In the genomic region with DNA sequence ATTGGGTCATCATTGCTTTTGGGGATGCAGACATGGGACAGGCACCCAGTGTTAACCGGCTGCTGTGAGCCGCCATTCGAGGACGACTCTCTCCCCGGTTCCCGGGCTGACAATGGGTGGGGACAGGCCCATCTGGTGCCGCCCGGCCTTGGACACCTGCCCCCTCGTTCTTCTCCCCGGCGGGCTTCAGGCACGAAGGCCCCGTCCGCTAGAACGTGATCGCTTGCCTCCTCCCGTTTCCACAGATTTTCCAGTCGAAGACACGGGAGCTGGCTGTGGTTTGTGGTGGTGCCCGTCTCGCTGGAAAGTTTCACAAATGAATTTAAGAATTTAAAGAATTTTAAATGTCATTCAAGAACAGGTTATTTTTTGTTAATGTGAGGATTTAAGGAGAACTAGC, we compare ENCODE assay signal across 1 cellular context.
TF ChIP-seq lines count a peak whose summit lies in the region.

No MANE protein-coding gene starts in this region.

TF ChIP-seq in WTC11, 78 proteins besides CTCF, POLR2A, EP300 and RAD21 (continued from another document):
- TF ChIP-seq, protein P1, sequence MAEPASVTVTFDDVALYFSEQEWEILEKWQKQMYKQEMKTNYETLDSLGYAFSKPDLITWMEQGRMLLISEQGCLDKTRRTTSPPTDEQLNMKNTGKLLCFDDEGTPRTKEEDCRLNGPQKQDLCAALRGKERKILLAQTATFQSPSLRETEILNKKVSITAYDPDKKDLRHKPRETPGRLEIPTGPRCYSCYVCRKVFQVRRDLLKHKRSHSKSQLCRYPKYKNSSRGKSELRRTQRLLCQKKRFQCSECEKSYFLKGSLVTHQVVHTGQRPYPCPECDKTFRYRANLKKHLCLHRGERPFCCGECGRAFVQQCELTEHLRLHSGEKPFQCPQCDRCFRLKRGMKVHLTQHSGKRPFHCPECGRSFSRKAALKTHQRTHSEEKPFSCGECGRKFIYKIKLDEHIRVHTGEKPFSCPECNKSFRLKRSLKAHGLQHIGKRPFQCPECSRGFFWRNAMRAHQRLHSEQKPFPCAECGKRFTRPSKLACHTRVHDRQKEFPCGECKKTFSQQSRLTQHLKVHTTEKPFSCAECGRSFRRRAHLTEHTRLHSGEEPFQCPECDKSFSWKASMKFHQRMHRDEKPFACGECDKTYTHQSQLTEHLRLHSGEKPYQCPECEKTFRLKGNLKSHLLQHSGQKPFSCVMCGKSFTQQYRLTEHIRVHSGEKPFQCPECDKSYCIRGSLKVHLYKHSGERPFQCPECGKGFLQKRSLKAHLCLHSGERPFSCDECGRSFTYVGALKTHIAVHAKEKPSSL (CRISPR knock-in tag; conservative IDR thresholded peaks at IDR 0.05): no peak
- TF ChIP-seq, protein P2, sequence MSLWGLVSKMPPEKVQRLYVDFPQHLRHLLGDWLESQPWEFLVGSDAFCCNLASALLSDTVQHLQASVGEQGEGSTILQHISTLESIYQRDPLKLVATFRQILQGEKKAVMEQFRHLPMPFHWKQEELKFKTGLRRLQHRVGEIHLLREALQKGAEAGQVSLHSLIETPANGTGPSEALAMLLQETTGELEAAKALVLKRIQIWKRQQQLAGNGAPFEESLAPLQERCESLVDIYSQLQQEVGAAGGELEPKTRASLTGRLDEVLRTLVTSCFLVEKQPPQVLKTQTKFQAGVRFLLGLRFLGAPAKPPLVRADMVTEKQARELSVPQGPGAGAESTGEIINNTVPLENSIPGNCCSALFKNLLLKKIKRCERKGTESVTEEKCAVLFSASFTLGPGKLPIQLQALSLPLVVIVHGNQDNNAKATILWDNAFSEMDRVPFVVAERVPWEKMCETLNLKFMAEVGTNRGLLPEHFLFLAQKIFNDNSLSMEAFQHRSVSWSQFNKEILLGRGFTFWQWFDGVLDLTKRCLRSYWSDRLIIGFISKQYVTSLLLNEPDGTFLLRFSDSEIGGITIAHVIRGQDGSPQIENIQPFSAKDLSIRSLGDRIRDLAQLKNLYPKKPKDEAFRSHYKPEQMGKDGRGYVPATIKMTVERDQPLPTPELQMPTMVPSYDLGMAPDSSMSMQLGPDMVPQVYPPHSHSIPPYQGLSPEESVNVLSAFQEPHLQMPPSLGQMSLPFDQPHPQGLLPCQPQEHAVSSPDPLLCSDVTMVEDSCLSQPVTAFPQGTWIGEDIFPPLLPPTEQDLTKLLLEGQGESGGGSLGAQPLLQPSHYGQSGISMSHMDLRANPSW (CRISPR knock-in tag; conservative IDR thresholded peaks at IDR 0.05; ENCODE audit: low read depth): no peak
- TF ChIP-seq GABPB1 (CRISPR knock-in tag; IDR thresholded peaks at IDR 0.05) (no peak), EMX1 (CRISPR knock-in tag; IDR thresholded peaks at IDR 0.05) (no peak), ZNF121 (CRISPR knock-in tag; IDR thresholded peaks at IDR 0.05) (no peak), NR3C1 (CRISPR knock-in tag; conservative IDR thresholded peaks at IDR 0.05; ENCODE audit: low read depth) (no peak), ZNF423 (CRISPR knock-in tag; IDR thresholded peaks at IDR 0.05) (no peak), TEAD1 (CRISPR knock-in tag; IDR thresholded peaks at IDR 0.05) (no peak), FOXK1 (CRISPR knock-in tag; IDR thresholded peaks at IDR 0.05) (no peak), GTF2I (CRISPR knock-in tag; conservative IDR thresholded peaks at IDR 0.05) (no peak), OVOL2 (CRISPR knock-in tag; IDR thresholded peaks at IDR 0.05; ENCODE audit: borderline replicate concordance) (no peak), HMGA2 (CRISPR knock-in tag; IDR thresholded peaks at IDR 0.05) (no peak), SMAD3 (CRISPR knock-in tag; IDR thresholded peaks at IDR 0.05; ENCODE audit: borderline replicate concordance) (no peak), TP53 (CRISPR knock-in tag; IDR thresholded peaks at IDR 0.05) (no peak), ARID4B (CRISPR knock-in tag; IDR thresholded peaks at IDR 0.05; ENCODE audit: borderline replicate concordance) (no peak)
- TF ChIP-seq, protein P3, sequence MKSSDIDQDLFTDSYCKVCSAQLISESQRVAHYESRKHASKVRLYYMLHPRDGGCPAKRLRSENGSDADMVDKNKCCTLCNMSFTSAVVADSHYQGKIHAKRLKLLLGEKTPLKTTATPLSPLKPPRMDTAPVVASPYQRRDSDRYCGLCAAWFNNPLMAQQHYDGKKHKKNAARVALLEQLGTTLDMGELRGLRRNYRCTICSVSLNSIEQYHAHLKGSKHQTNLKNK (CRISPR knock-in tag; IDR thresholded peaks at IDR 0.05): no peak
- TF ChIP-seq, protein P4, sequence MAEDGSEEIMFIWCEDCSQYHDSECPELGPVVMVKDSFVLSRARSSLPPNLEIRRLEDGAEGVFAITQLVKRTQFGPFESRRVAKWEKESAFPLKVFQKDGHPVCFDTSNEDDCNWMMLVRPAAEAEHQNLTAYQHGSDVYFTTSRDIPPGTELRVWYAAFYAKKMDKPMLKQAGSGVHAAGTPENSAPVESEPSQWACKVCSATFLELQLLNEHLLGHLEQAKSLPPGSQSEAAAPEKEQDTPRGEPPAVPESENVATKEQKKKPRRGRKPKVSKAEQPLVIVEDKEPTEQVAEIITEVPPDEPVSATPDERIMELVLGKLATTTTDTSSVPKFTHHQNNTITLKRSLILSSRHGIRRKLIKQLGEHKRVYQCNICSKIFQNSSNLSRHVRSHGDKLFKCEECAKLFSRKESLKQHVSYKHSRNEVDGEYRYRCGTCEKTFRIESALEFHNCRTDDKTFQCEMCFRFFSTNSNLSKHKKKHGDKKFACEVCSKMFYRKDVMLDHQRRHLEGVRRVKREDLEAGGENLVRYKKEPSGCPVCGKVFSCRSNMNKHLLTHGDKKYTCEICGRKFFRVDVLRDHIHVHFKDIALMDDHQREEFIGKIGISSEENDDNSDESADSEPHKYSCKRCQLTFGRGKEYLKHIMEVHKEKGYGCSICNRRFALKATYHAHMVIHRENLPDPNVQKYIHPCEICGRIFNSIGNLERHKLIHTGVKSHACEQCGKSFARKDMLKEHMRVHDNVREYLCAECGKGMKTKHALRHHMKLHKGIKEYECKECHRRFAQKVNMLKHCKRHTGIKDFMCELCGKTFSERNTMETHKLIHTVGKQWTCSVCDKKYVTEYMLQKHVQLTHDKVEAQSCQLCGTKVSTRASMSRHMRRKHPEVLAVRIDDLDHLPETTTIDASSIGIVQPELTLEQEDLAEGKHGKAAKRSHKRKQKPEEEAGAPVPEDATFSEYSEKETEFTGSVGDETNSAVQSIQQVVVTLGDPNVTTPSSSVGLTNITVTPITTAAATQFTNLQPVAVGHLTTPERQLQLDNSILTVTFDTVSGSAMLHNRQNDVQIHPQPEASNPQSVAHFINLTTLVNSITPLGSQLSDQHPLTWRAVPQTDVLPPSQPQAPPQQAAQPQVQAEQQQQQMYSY (CRISPR knock-in tag; IDR thresholded peaks at IDR 0.05): no peak
- TF ChIP-seq, protein P5, sequence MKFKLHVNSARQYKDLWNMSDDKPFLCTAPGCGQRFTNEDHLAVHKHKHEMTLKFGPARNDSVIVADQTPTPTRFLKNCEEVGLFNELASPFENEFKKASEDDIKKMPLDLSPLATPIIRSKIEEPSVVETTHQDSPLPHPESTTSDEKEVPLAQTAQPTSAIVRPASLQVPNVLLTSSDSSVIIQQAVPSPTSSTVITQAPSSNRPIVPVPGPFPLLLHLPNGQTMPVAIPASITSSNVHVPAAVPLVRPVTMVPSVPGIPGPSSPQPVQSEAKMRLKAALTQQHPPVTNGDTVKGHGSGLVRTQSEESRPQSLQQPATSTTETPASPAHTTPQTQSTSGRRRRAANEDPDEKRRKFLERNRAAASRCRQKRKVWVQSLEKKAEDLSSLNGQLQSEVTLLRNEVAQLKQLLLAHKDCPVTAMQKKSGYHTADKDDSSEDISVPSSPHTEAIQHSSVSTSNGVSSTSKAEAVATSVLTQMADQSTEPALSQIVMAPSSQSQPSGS (CRISPR knock-in tag; IDR thresholded peaks at IDR 0.05; ENCODE audit: borderline replicate concordance, low read depth): no peak
- TF ChIP-seq, protein P6, sequence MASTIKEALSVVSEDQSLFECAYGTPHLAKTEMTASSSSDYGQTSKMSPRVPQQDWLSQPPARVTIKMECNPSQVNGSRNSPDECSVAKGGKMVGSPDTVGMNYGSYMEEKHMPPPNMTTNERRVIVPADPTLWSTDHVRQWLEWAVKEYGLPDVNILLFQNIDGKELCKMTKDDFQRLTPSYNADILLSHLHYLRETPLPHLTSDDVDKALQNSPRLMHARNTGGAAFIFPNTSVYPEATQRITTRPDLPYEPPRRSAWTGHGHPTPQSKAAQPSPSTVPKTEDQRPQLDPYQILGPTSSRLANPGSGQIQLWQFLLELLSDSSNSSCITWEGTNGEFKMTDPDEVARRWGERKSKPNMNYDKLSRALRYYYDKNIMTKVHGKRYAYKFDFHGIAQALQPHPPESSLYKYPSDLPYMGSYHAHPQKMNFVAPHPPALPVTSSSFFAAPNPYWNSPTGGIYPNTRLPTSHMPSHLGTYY (CRISPR knock-in tag; IDR thresholded peaks at IDR 0.05): no peak
TF ChIP-seq in WTC11: peak in this region for 0.
